Comparison of ENCODE assay signal across 7 cellular contexts in the genomic region with DNA sequence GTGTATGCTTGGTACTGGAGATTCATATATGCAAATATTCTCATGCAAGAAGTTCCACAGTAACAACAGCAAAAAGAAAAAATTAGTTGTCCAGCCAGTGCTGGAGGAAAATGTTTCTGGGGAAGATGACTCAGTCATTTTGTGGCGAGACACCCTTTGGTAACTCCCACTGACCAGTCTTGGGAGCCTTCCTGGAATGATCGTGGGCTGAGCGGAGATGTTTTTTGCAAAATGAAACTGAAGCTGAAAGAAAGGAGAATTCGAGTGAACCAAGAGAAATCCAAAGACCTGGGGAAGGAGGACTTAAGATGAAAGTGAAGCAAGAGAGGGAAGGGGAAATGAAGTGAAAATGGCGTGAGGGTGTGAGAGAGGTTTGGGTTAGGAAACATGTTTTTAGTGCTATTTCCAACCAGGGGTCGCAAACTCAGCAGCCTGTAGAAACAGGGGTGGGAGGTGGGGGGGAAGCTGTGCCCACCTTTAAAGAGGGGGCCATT.
DNase-seq lines count a peak whose midpoint lies in the region; ATAC-seq and TF ChIP-seq lines count a peak whose summit lies in the region.

No MANE protein-coding gene starts in this region.

- peaks cover 11% of the 10 kb centered on the region for H3K36me3 Mint-ChIP-seq in nephron progenitor cell (ENCODE audit: low read depth)

- peaks cover 48% of the 10 kb centered on the region for H3K4me1 Mint-ChIP-seq in nephron progenitor cell

- H3K27ac ChIP-seq in HEK293 (ENCODE audit: extremely low read depth, low read depth, low read length) = 0 out of 2 replicates have a peak overlapping the region, but pooled peaks have one; percentile 25

- ATAC-seq in GM21390 (IDR thresholded peaks at IDR 0.05; ENCODE audit: unreplicated experiment) = no peak

- TF ChIP-seq CTCF in HEK293 (tag by site-specific recombination; IDR thresholded peaks at IDR 0.05) = no peak
- no peak for TF ChIP-seq CTCF in nephron progenitor cell (IDR thresholded peaks at IDR 0.05)

- H3K9me3 ChIP-seq in HEK293 (ENCODE audit: control insufficient read depth, insufficient read depth, low read depth, low read length) = no peaks in the 10 kb centered on the region

- peak overlapping the region; percentile 82 for H3K27ac Mint-ChIP-seq in nephron progenitor cell

- H3K9me3 Mint-ChIP-seq in nephron progenitor cell = peaks cover 3% of the 10 kb centered on the region

- peaks cover 3 to 16% of the 10 kb centered on the region in 2 experiments; a peak in 2 of 3 replicates for H3K36me3 ChIP-seq in HEK293 (ENCODE audit: control insufficient read depth in 2 of 2, insufficient read depth in 1 of 2, low read length in 2 of 2)

- H3K4me1 ChIP-seq in HEK293 (ENCODE audit: control insufficient read depth, insufficient read depth, low read length) = peaks cover 9% of the 10 kb centered on the region; the same call in 1 of the 2 replicates

- peak overlapping the region; percentile 7; the same call in 1 of the 2 replicates for H3K4me3 ChIP-seq in HEK293 (ENCODE audit: low read depth, low read length)

- CTCF ChIA-PET in HEK293 (lab: Yijun Ruan, JAX) = interaction anchor here (0.6 to 2.4 kb wide), 5 partner anchors 32 to 66 kb away, joined by 3 to 11 read pairs (median 3); no protein-coding TSS in a partner anchor

- POLR2A ChIA-PET in HEK293 (lab: Yijun Ruan, JAX) = interaction anchor here (0.6 kb wide), 1 partner anchor 49 kb away, joined by 3 read pairs; no protein-coding TSS in a partner anchor

- DNase-seq in SW480 (ENCODE audit: low spot score) = peak; percentile 32
- peak; percentile 79 for DNase-seq in epidermal melanocyte (ENCODE audit: insufficient read length, low spot score)
- no peak for DNase-seq in nephron progenitor cell
- DNase-seq in NCI-H2227 treated with DMSO at 0.1 percent for 48 hours (lab: John Stamatoyannopoulos, UW) = no peak
- no peak for DNase-seq in GM19240 (ENCODE audit: insufficient read length, low spot score)

- peaks cover 3% of the 10 kb centered on the region for H3K27me3 Mint-ChIP-seq in nephron progenitor cell (ENCODE audit: low read depth, poor library complexity)

- peak overlapping the region; percentile 63 for H3K4me3 Mint-ChIP-seq in nephron progenitor cell

TF ChIP-seq in HEK293, 187 proteins besides CTCF, POLR2A, EP300 and RAD21:
- no peak for TF ChIP-seq ZNF311 (tag by site-specific recombination; IDR thresholded peaks at IDR 0.05; ENCODE audit: borderline replicate concordance)
- no peak for TF ChIP-seq KLF16 (tag by site-specific recombination; IDR thresholded peaks at IDR 0.05)
- no peak for TF ChIP-seq ZNF121 (tag by site-specific recombination; IDR thresholded peaks at IDR 0.05)
- TF ChIP-seq ZNF510 (tag by site-specific recombination; IDR thresholded peaks at IDR 0.05; ENCODE audit: insufficient replicate concordance) = no peak
- TF ChIP-seq EGR2 (tag by site-specific recombination; IDR thresholded peaks at IDR 0.05; ENCODE audit: low read depth) = peak; percentile 77
- no peak for TF ChIP-seq ZNF2 (tag by site-specific recombination; IDR thresholded peaks at IDR 0.05)
- no peak for TF ChIP-seq ZNF10 (tag by site-specific recombination; IDR thresholded peaks at IDR 0.05)
- no peak for TF ChIP-seq GFI1B (tag by site-specific recombination; IDR thresholded peaks at IDR 0.05)
- no peak for TF ChIP-seq ZNF37A (tag by site-specific recombination; IDR thresholded peaks at IDR 0.05)
- TF ChIP-seq ZFHX2 (tag by site-specific recombination; conservative IDR thresholded peaks at IDR 0.05) = peak; percentile 53; the same call in 1 of the 2 replicates
- TF ChIP-seq ZEB2 (tag by site-specific recombination; IDR thresholded peaks at IDR 0.05) = no peak
- TF ChIP-seq PRDM1 (tag by site-specific recombination; IDR thresholded peaks at IDR 0.05) = peak; percentile 95
- no peak for TF ChIP-seq ZNF544 (tag by site-specific recombination; IDR thresholded peaks at IDR 0.05)
- no peak for TF ChIP-seq ZNF837 (tag by site-specific recombination; IDR thresholded peaks at IDR 0.05)
- TF ChIP-seq, protein P1, sequence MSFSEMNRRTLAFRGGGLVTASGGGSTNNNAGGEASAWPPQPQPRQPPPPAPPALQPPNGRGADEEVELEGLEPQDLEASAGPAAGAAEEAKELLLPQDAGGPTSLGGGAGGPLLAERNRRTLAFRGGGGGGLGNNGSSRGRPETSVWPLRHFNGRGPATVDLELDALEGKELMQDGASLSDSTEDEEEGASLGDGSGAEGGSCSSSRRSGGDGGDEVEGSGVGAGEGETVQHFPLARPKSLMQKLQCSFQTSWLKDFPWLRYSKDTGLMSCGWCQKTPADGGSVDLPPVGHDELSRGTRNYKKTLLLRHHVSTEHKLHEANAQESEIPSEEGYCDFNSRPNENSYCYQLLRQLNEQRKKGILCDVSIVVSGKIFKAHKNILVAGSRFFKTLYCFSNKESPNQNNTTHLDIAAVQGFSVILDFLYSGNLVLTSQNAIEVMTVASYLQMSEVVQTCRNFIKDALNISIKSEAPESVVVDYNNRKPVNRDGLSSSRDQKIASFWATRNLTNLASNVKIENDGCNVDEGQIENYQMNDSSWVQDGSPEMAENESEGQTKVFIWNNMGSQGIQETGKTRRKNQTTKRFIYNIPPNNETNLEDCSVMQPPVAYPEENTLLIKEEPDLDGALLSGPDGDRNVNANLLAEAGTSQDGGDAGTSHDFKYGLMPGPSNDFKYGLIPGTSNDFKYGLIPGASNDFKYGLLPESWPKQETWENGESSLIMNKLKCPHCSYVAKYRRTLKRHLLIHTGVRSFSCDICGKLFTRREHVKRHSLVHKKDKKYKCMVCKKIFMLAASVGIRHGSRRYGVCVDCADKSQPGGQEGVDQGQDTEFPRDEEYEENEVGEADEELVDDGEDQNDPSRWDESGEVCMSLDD (tag by site-specific recombination; IDR thresholded peaks at IDR 0.05) = no peak

Comparison
In these comparisons a context has a peak if more than half of its experiments do, and no peak if none do; other contexts are left out.
1. DNase-seq: peak in SW480 (single experiment) and epidermal melanocyte (single experiment); none in nephron progenitor cell (single experiment), NCI-H2227 treated with DMSO at 0.1 percent for 48 hours (single experiment) and GM19240 (single experiment).